In the genomic region with DNA sequence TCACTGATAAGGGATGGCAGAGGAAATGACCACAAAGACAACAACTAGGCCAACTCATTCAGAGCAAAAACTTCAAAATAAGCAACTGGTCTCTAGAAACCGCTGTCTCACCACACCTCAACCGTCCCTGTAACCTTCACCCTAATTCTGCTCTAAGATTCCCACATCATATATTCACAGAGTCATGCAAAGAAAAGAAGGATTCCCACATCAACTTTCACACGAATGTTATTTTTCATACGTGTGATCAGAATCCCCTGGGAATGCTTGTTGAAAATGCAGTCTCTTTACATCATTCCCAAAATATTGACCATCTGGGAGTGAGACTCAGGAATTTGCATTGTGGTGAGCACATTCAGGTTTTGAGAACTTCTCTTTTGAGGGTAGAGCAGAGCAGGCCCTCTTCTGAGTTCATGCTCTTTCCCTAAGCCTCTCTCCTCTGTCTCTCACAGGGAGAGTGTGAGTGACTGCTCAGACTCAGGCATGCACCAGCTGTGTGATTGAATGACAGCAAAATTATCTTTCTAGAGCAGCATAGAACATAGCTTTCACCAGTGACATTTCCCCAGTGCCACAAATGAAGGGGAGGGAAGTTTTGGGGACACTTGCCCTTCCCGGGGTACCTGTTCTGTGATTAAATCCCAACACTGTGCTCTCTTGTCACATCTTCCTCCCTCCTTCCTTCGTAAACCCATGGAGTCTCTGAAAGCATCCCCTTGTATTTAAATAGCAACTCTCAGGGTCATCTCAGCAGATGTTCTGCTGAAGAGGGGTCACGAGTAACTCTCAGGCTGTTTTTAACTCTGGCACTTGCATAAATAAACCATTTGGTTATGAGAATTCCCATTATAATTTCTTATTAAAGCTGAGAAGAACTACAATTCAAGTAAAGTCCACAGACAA, we compare ENCODE assay signal across 10 cellular contexts.
DNase-seq lines count a peak whose midpoint lies in the region; ATAC-seq, FAIRE-seq and TF ChIP-seq lines count a peak whose summit lies in the region.
"Had no signal": no experiment of that assay in that cellular context is flagged by ENCODE, and none has a peak within 500 bp of the region (broad histone marks: within the 10 kb centered on the region; RNA-seq: fewer than 3 reads in every experiment).

No MANE protein-coding gene starts in this region.

- no peaks in the 10 kb centered on the region for H3K9me3 ChIP-seq in mammary epithelial cell (replicated peaks; ENCODE audit: insufficient read depth, low read length)
- peaks cover 0 to 8% (median 0%) of the 10 kb centered on the region in 4 donors for H3K9me3 ChIP-seq in stomach

- H3K36me3 ChIP-seq in mammary epithelial cell (ENCODE audit: insufficient read depth, low read length) (no peaks in the 10 kb centered on the region), stomach (no peaks in the 10 kb centered on the region)

- DNase-seq in activated T-cell treated with anti-CD3 and anti-CD28 coated beads, Interleukin-2, amount 50 U/mL, for 72 hours: no peak
- DNase-seq in activated T-cell treated with anti-CD3 and anti-CD28 coated beads, Interleukin-2, amount 50 U/mL, for 48 hours: no peak
- DNase-seq in chondrocyte (ENCODE audit: low spot score) (no peak), mammary epithelial cell (no peak), GM19239 (ENCODE audit: insufficient read length, low spot score) (no peak), stomach (no peak)
- no peak for DNase-seq in stimulated activated effector memory CD8-positive, alpha-beta T cell treated with anti-CD3 and anti-CD28 coated beads, Interleukin-12 subunit alpha, Interleukin-12 subunit beta, amount 100 ng/mL, for 72 hours (ENCODE audit: low spot score in 2 of 2)
- DNase-seq: endodermal cell, OCI-M1 had no signal

- BruUV-seq in mammary epithelial cell (replicated peaks; lab: Mats Ljungman, UMichigan): no TSS peak

- H3K36me3 Mint-ChIP-seq in activated T-cell treated with anti-CD3 and anti-CD28 coated beads, Interleukin-2, amount 50 U/mL, for 72 hours (ENCODE audit: insufficient read depth in 2 of 2): peaks cover 14 to 15% of the 10 kb centered on the region in 2 donors
- H3K36me3 Mint-ChIP-seq in chondrocyte (ENCODE audit: low read depth): no peaks in the 10 kb centered on the region
- no peaks in the 10 kb centered on the region for H3K36me3 Mint-ChIP-seq in stimulated activated effector memory CD8-positive, alpha-beta T cell treated with anti-CD3 and anti-CD28 coated beads, Interleukin-12 subunit alpha, Interleukin-12 subunit beta, amount 100 ng/mL, for 72 hours

- H3K4me3 ChIP-seq in mammary epithelial cell (replicated peaks in 1 of 3; ENCODE audit: insufficient read depth in 1 of 3, low read depth in 2 of 3, low read length in 3 of 3) (no peak overlapping the region), stomach (no peak overlapping the region)

- no peak for TF ChIP-seq POLR2A in stomach (IDR thresholded peaks at IDR 0.05)

- no peaks in the 10 kb centered on the region for H3K27me3 Mint-ChIP-seq in activated T-cell treated with anti-CD3 and anti-CD28 coated beads, Interleukin-2, amount 50 U/mL, for 72 hours (ENCODE audit: low read depth)
- no peaks in the 10 kb centered on the region for H3K27me3 Mint-ChIP-seq in chondrocyte (ENCODE audit: low read depth)

- WGBS in mammary epithelial cell (ENCODE audit: low coverage, missing lambda C conversion rate): 66% methylated on average over 6 of the region's 7 CpGs
- 69 to 82% (median 77%) methylated on average over 7 of the region's 7 CpGs for WGBS in stomach, 5 donors

- peaks cover 16% of the 10 kb centered on the region for H3K4me1 Mint-ChIP-seq in activated T-cell treated with anti-CD3 and anti-CD28 coated beads, Interleukin-2, amount 50 U/mL, for 72 hours (ENCODE audit: low read depth)
- peaks cover 22% of the 10 kb centered on the region for H3K4me1 Mint-ChIP-seq in chondrocyte (ENCODE audit: low read depth)
- H3K4me1 Mint-ChIP-seq in stimulated activated effector memory CD8-positive, alpha-beta T cell treated with anti-CD3 and anti-CD28 coated beads, Interleukin-12 subunit alpha, Interleukin-12 subunit beta, amount 100 ng/mL, for 72 hours: peaks cover 35% of the 10 kb centered on the region
- H3K4me1 Mint-ChIP-seq: endodermal cell had no signal

- dilution Hi-C loops in mammary epithelial cell (cut with HindIII; ENCODE audit: low sequenced_read_pairs): no loop called here

- TF ChIP-seq CTCF in chondrocyte (IDR thresholded peaks at IDR 0.05) (no peak), mammary epithelial cell (conservative IDR thresholded peaks at IDR 0.05 in 1 of 2, IDR thresholded peaks at IDR 0.05 in 1 of 2; ENCODE audit: extremely low read depth in 1 of 2, insufficient read depth in 1 of 2, low read depth in 1 of 2, low read length in 2 of 2) (no peak), stomach (IDR thresholded peaks at IDR 0.05) (no peak)

- H3K4me2 ChIP-seq in mammary epithelial cell (ENCODE audit: insufficient read depth, low read depth, low read length): no peak overlapping the region

- H3K4me1 ChIP-seq in mammary epithelial cell (ENCODE audit: insufficient read depth, low read length) (no peaks in the 10 kb centered on the region), stomach (no peaks in the 10 kb centered on the region)

- H3K4me3 Mint-ChIP-seq in activated T-cell treated with anti-CD3 and anti-CD28 coated beads, Interleukin-2, amount 50 U/mL, for 72 hours: no peak overlapping the region
- H3K4me3 Mint-ChIP-seq in chondrocyte (ENCODE audit: unreplicated experiment): no peak overlapping the region
- no peak overlapping the region for H3K4me3 Mint-ChIP-seq in stimulated activated effector memory CD8-positive, alpha-beta T cell treated with anti-CD3 and anti-CD28 coated beads, Interleukin-12 subunit alpha, Interleukin-12 subunit beta, amount 100 ng/mL, for 72 hours
- H3K4me3 Mint-ChIP-seq: endodermal cell had no signal

- intact Hi-C loops in mammary epithelial cell (cut with micrococcal nuclease) (no loop called here), stomach (cut with DNase I; ENCODE audit: low total_unique reads) (no loop called here)

- H3K27me3 ChIP-seq in mammary epithelial cell (ENCODE audit: insufficient read depth, low read length): no peaks in the 10 kb centered on the region
- H3K27me3 ChIP-seq in stomach: no peaks in the 10 kb centered on the region

- in situ Hi-C loops in mammary epithelial cell (cut with MboI; ENCODE audit: low sequenced_read_pairs in 2 of 2): no loop called here

- no peak for TF ChIP-seq EP300 in stomach (IDR thresholded peaks at IDR 0.05)

- CTCF ChIA-PET in mammary epithelial cell (lab: Charles Lee; ENCODE audit: low non-redundant PET): no interaction called here

- H3K9me3 Mint-ChIP-seq in activated T-cell treated with anti-CD3 and anti-CD28 coated beads, Interleukin-2, amount 50 U/mL, for 72 hours: peaks cover 6 to 11% of the 10 kb centered on the region in 2 donors
- peaks cover 16% of the 10 kb centered on the region for H3K9me3 Mint-ChIP-seq in chondrocyte (ENCODE audit: low read depth)
- peaks cover 7% of the 10 kb centered on the region for H3K9me3 Mint-ChIP-seq in stimulated activated effector memory CD8-positive, alpha-beta T cell treated with anti-CD3 and anti-CD28 coated beads, Interleukin-12 subunit alpha, Interleukin-12 subunit beta, amount 100 ng/mL, for 72 hours

- ATAC-seq in activated T-cell treated with anti-CD3 and anti-CD28 coated beads, Interleukin-2, amount 50 U/mL, for 72 hours (replicated peaks in 1 of 2): peak in 1 of 2 donors; percentile 57
- peak; percentile 44 for ATAC-seq in HG02938 (IDR thresholded peaks at IDR 0.05; ENCODE audit: unreplicated experiment)
- peak; percentile 89 for ATAC-seq in stimulated activated effector memory CD8-positive, alpha-beta T cell treated with anti-CD3 and anti-CD28 coated beads, Interleukin-12 subunit alpha, Interleukin-12 subunit beta, amount 100 ng/mL, for 72 hours

- H3K27ac ChIP-seq in mammary epithelial cell (ENCODE audit: insufficient read depth, low read depth, low read length): no peak overlapping the region
- peak overlapping the region in 1 of 5 donors; percentile 9 for H3K27ac ChIP-seq in stomach

- H2AFZ ChIP-seq in mammary epithelial cell (ENCODE audit: low read depth, low read length): no peak overlapping the region

- FAIRE-seq in GM19239 (lab: Jason Lieb, UNC): no peak

- no peak overlapping the region for H3K9ac ChIP-seq in mammary epithelial cell (ENCODE audit: insufficient read depth, low read length)

- peak overlapping the region; percentile 68 for H3K27ac Mint-ChIP-seq in activated T-cell treated with anti-CD3 and anti-CD28 coated beads, Interleukin-2, amount 50 U/mL, for 72 hours
- H3K27ac Mint-ChIP-seq in chondrocyte (ENCODE audit: unreplicated experiment): peak overlapping the region; percentile 79
- H3K27ac Mint-ChIP-seq in stimulated activated effector memory CD8-positive, alpha-beta T cell treated with anti-CD3 and anti-CD28 coated beads, Interleukin-12 subunit alpha, Interleukin-12 subunit beta, amount 100 ng/mL, for 72 hours: peak overlapping the region; percentile 68
- H3K27ac Mint-ChIP-seq: endodermal cell had no signal

- H3K79me2 ChIP-seq in mammary epithelial cell (ENCODE audit: insufficient read depth, low read length): no peaks in the 10 kb centered on the region

- H4K20me1 ChIP-seq in mammary epithelial cell (ENCODE audit: insufficient read depth, low read length): no peaks in the 10 kb centered on the region
